In the genomic region with DNA sequence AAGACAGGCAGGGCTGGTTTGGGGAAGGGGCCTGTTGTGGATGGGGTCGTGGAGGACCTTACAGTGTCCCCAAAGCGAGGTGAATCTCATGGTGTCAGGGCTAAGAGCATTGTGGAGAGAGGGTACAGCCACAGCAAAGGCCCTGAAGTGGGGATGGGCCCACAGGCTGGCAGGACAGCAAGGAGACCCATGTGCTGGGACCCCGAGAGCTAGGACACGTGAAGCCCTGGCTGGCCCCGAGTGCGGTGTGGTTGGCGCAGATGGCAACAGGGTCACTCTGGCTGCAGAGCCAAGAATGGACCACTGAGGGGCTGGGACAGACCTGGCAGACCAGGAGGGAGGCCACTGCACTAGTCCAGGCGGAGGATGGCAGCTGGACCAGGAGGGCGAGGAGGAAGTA, we compare ENCODE assay signal across 23 cellular contexts.
"Had no signal": no experiment of that assay in that cellular context is flagged by ENCODE, and none has a peak within 500 bp of the region (broad histone marks: within the 10 kb centered on the region; RNA-seq: fewer than 3 reads in every experiment).

No MANE protein-coding gene starts in this region.

- H3K4me3 ChIP-seq: adrenal gland, ascending aorta, esophagus squamous epithelium, spleen, thoracic aorta, upper lobe of left lung, vagina had no signal

- FAIRE-seq: islet of Langerhans had no signal

- H3K9me3 ChIP-seq: adrenal gland, ascending aorta, esophagus squamous epithelium, spleen, thoracic aorta, upper lobe of left lung, vagina had no signal

- H3K36me3 ChIP-seq: adrenal gland, ascending aorta, esophagus squamous epithelium, spleen, thoracic aorta, upper lobe of left lung, vagina had no signal

- H3K27ac ChIP-seq: ascending aorta, epithelial cell of prostate, esophagus squamous epithelium, spleen, thoracic aorta, upper lobe of left lung, vagina had no signal

- H3K27me3 ChIP-seq: adrenal gland, ascending aorta, esophagus squamous epithelium, spleen, upper lobe of left lung, vagina had no signal

- DNase-seq: activated CD4-positive, alpha-beta memory T cell treated with anti-CD3 and anti-CD28 coated beads for 36 hours; activated CD4-positive, alpha-beta T cell treated with anti-CD3 and anti-CD28 coated beads for 48 hours; activated CD8-positive, alpha-beta memory T cell treated with anti-CD3 and anti-CD28 coated beads, Interleukin-2, amount 50 U/mL, for 4 hours; activated effector memory CD4-positive, alpha-beta T cell treated with anti-CD3 and anti-CD28 coated beads, Interleukin-2, amount 50 U/mL, for 16 hours; activated naive CD4-positive, alpha-beta T cell treated with anti-CD3 and anti-CD28 coated beads for 36 hours; activated naive CD8-positive, alpha-beta T cell treated with anti-CD3 and anti-CD28 coated beads for 36 hours; activated T-cell treated with anti-CD3 and anti-CD28 coated beads, Interleukin-2, amount 50 U/mL, for 1 hour; adrenal gland; central memory CD4-positive, alpha-beta T cell; effector CD4-positive, alpha-beta T cell; esophagus squamous epithelium; foreskin melanocyte; left ventricle myocardium superior; occipital lobe; right cardiac atrium; spleen; stimulated activated naive CD4-positive, alpha-beta T cell treated with Interleukin-2 at 50 U/mL for 16 hours had no signal

- H3K4me1 ChIP-seq: adrenal gland, ascending aorta, spleen had no signal

- ATAC-seq: left ventricle myocardium superior had no signal
